In genomic region chr1:228753236-228753741, GRCh38 we compare ENCODE assay signal across 26 cellular contexts.
"Had no signal": no experiment of that assay in that cellular context is flagged by ENCODE, and none has a peak within 500 bp of the region (broad histone marks: within the 10 kb centered on the region; RNA-seq: fewer than 3 reads in every experiment).

No MANE protein-coding gene starts in this region.

- H3K36me3 Mint-ChIP-seq: activated naive CD4-positive, alpha-beta T cell treated with anti-CD3 and anti-CD28 coated beads, Interleukin-2, amount 50 U/mL, for 24 hours had no signal

- ATAC-seq: activated CD4-positive, alpha-beta T cell treated with anti-CD3 and anti-CD28 coated beads for 36 hours; activated CD4-positive, CD25-positive, alpha-beta regulatory T cell treated with anti-CD3 and anti-CD28 coated beads, Interleukin-2, amount 50 U/mL, for 24 hours; activated CD8-positive, alpha-beta T cell treated with anti-CD3 and anti-CD28 coated beads, Interleukin-2, amount 10 ng/mL, durations not matched to agents 7 days and 5 days; K562; Panc1 had no signal

- H3K4me3 Mint-ChIP-seq: activated CD4-positive, alpha-beta T cell treated with anti-CD3 and anti-CD28 coated beads for 36 hours; activated CD4-positive, alpha-beta T cell treated with anti-CD3 and anti-CD28 coated beads, Interleukin-2, amount 10 ng/mL, durations not matched to agents 7 days and 5 days; activated CD8-positive, alpha-beta T cell treated with anti-CD3 and anti-CD28 coated beads, Interleukin-2, amount 10 ng/mL, durations not matched to agents 7 days and 5 days; activated naive CD4-positive, alpha-beta T cell treated with anti-CD3 and anti-CD28 coated beads, Interleukin-2, amount 50 U/mL, for 24 hours; activated naive CD8-positive, alpha-beta T cell treated with anti-CD3 and anti-CD28 coated beads, Interleukin-2, amount 10 ng/mL, durations not matched to agents 7 days and 5 days; activated T-helper 17 cell treated with anti-CD3 and anti-CD28 coated beads, Interleukin-2, amount 50 U/mL, for 72 hours; T-helper 1 cell treated with Interleukin-12 subunit alpha and Interleukin-12 subunit beta and Interleukin-4 antibody, amounts not matched to agents 30 μg/mL and 1 μg/mL, for 36 hours; T-helper 2 cell treated with Interferon-gamma antibody and Interleukin-4, amounts not matched to agents 5 μg/mL and 100 μg/mL, for 36 hours had no signal

- DNase-seq: activated CD4-positive, alpha-beta T cell treated with anti-CD3 and anti-CD28 coated beads for 36 hours; activated CD4-positive, alpha-beta T cell treated with anti-CD3 and anti-CD28 coated beads, Interleukin-2, amount 10 ng/mL, durations not matched to agents 7 days and 5 days; activated CD4-positive, alpha-beta T cell treated with anti-CD3 and anti-CD28 coated beads, Interleukin-2, amount 50 U/mL, for 48 hours; activated CD8-positive, alpha-beta memory T cell treated with anti-CD3 and anti-CD28 coated beads, Interleukin-2, amount 50 U/mL, for 4 hours; activated CD8-positive, alpha-beta T cell treated with anti-CD3 and anti-CD28 coated beads, Interleukin-2, amount 10 ng/mL, durations not matched to agents 7 days and 5 days; activated effector memory CD4-positive, alpha-beta T cell treated with anti-CD3 and anti-CD28 coated beads, Interleukin-2, amount 50 U/mL, for 16 hours; activated naive CD4-positive, alpha-beta T cell; activated naive CD8-positive, alpha-beta T cell treated with anti-CD3 and anti-CD28 coated beads, Interleukin-2, amount 10 ng/mL, durations not matched to agents 7 days and 5 days; activated T-cell treated with anti-CD3 and anti-CD28 coated beads, Interleukin-2, amount 50 U/mL, for 48 hours; amygdala; NCI-H1092; NCI-H1436 treated with DMSO at 0.1 percent for 48 hours; NCI-H1694 treated with DMSO at 0.1 percent for 48 hours; NCI-H2029; NCI-H345; NCI-H748 treated with DMSO at 0.1 percent for 48 hours; NK-92 treated with Interleukin-12 subunit alpha and Interleukin-12 subunit beta, amount 100 ng/mL, for 24 hours; SHP77 treated with DMSO at 0.1 percent for 48 hours; SK-N-SH had no signal

- H3K4me1 Mint-ChIP-seq: activated naive CD4-positive, alpha-beta T cell treated with anti-CD3 and anti-CD28 coated beads, Interleukin-2, amount 50 U/mL, for 24 hours had no signal

- H3K27ac Mint-ChIP-seq: activated CD4-positive, alpha-beta T cell treated with anti-CD3 and anti-CD28 coated beads for 36 hours; activated CD4-positive, alpha-beta T cell treated with anti-CD3 and anti-CD28 coated beads, Interleukin-2, amount 10 ng/mL, durations not matched to agents 7 days and 5 days; activated CD8-positive, alpha-beta T cell treated with anti-CD3 and anti-CD28 coated beads, Interleukin-2, amount 10 ng/mL, durations not matched to agents 7 days and 5 days; activated naive CD4-positive, alpha-beta T cell treated with anti-CD3 and anti-CD28 coated beads, Interleukin-2, amount 50 U/mL, for 24 hours; activated naive CD8-positive, alpha-beta T cell treated with anti-CD3 and anti-CD28 coated beads, Interleukin-2, amount 10 ng/mL, durations not matched to agents 7 days and 5 days; activated T-helper 17 cell treated with anti-CD3 and anti-CD28 coated beads, Interleukin-2, amount 50 U/mL, for 72 hours; T-helper 1 cell treated with Interleukin-12 subunit alpha and Interleukin-12 subunit beta and Interleukin-4 antibody, amounts not matched to agents 30 μg/mL and 1 μg/mL, for 36 hours; T-helper 2 cell treated with Interferon-gamma antibody and Interleukin-4, amounts not matched to agents 5 μg/mL and 100 μg/mL, for 36 hours had no signal
